Comparison of ENCODE assay signal across 1 cellular context in genomic region chr20:53623454-53624206, GRCh38.
TF ChIP-seq lines count a peak whose summit lies in the region.

No MANE protein-coding gene starts in this region.

TF ChIP-seq in HEK293, 187 proteins besides CTCF, POLR2A, EP300 and RAD21 (continued from another document):
- peak; percentile 38; the same call in 1 of the 2 replicates for TF ChIP-seq PATZ1 (tag by site-specific recombination; IDR thresholded peaks at IDR 0.05)
- 0 out of 2 replicates have a peak, but pooled peaks have one; percentile 21 for TF ChIP-seq KLF16 (tag by site-specific recombination; IDR thresholded peaks at IDR 0.05)
- peak; percentile 68 for TF ChIP-seq ZNF335 (tag by site-specific recombination; conservative IDR thresholded peaks at IDR 0.05)
- peak; percentile 79 for TF ChIP-seq YY1 (tag by site-specific recombination; IDR thresholded peaks at IDR 0.05)
- TF ChIP-seq ZBTB21 (tag by site-specific recombination; IDR thresholded peaks at IDR 0.05), result no peak
- TF ChIP-seq ZNF341 (tag by site-specific recombination; IDR thresholded peaks at IDR 0.05; ENCODE audit: low read depth), result peak; percentile 70
- peak; percentile 19; the same call in 1 of the 2 replicates for TF ChIP-seq IKZF3 (tag by site-specific recombination; IDR thresholded peaks at IDR 0.05)
- TF ChIP-seq MZF1 (tag by site-specific recombination; IDR thresholded peaks at IDR 0.05; ENCODE audit: borderline replicate concordance), result peak; percentile 74; the same call in 1 of the 2 replicates
- TF ChIP-seq ZNF791 (tag by site-specific recombination; IDR thresholded peaks at IDR 0.05), result no peak
- TF ChIP-seq ZNF473 (tag by site-specific recombination; IDR thresholded peaks at IDR 0.05), result no peak
- no peak for TF ChIP-seq KLF9 (tag by site-specific recombination; IDR thresholded peaks at IDR 0.05; ENCODE audit: low read depth)
- TF ChIP-seq ZBTB26 (tag by site-specific recombination; optimal IDR thresholded peaks at IDR 0.05), result peak; percentile 10
- peak; percentile 90 for TF ChIP-seq ZNF561 (tag by site-specific recombination; IDR thresholded peaks at IDR 0.05; ENCODE audit: borderline replicate concordance)
- TF ChIP-seq ZEB2 (tag by site-specific recombination; IDR thresholded peaks at IDR 0.05), result 0 out of 2 replicates have a peak, but pooled peaks have one; percentile 25
- TF ChIP-seq ZSCAN30 (tag by site-specific recombination; IDR thresholded peaks at IDR 0.05), result no peak
- TF ChIP-seq KLF17 (tag by site-specific recombination; IDR thresholded peaks at IDR 0.05), result no peak
- peak; percentile 78 for TF ChIP-seq PRDM1 (tag by site-specific recombination; IDR thresholded peaks at IDR 0.05)
